1 cellular context compared by ENCODE assay signal in genomic region chr1:33346921-33347649, GRCh38.
TF ChIP-seq lines count a peak whose summit lies in the region.

No MANE protein-coding gene starts in this region.

TF ChIP-seq in K562, 482 proteins besides CTCF, POLR2A, EP300 and RAD21 (continued from another document and continues in another):
- TF ChIP-seq POLR3G (IDR thresholded peaks at IDR 0.05; ENCODE audit: extremely low read depth, insufficient read length, insufficient replicate concordance) = no peak
- TF ChIP-seq NFATC3 (IDR thresholded peaks at IDR 0.05) = no peak
- TF ChIP-seq ZNF444 (CRISPR knock-in tag; IDR thresholded peaks at IDR 0.05) = no peak
- no peak for TF ChIP-seq RFX5 (IDR thresholded peaks at IDR 0.05; ENCODE audit: low read depth, low read length)
- TF ChIP-seq CBFA2T2 (conservative IDR thresholded peaks at IDR 0.05) = no peak
- TF ChIP-seq SUPT5H (IDR thresholded peaks at IDR 0.05) = peak; percentile 40; the same call in 1 of the 2 replicates
- no peak for TF ChIP-seq PHB (CRISPR knock-in tag; IDR thresholded peaks at IDR 0.05)
- peak; percentile 50; the same call in 1 of the 2 replicates for TF ChIP-seq ZBTB40 (IDR thresholded peaks at IDR 0.05)
- TF ChIP-seq ZBTB40 (CRISPR knock-in tag; IDR thresholded peaks at IDR 0.05) = no peak
- TF ChIP-seq FOXK1 (CRISPR knock-in tag; IDR thresholded peaks at IDR 0.05; ENCODE audit: borderline replicate concordance) = no peak
- no peak for TF ChIP-seq PRPF4 (IDR thresholded peaks at IDR 0.05; ENCODE audit: insufficient read depth, low read depth, low read length, poor library complexity, severe bottlenecking)
- TF ChIP-seq ZNF655 (CRISPR knock-in tag; IDR thresholded peaks at IDR 0.05) = no peak
- TF ChIP-seq SREBF1 (IDR thresholded peaks at IDR 0.05; ENCODE audit: borderline replicate concordance, low read depth, low read length) = no peak
- TF ChIP-seq, protein P1, sequence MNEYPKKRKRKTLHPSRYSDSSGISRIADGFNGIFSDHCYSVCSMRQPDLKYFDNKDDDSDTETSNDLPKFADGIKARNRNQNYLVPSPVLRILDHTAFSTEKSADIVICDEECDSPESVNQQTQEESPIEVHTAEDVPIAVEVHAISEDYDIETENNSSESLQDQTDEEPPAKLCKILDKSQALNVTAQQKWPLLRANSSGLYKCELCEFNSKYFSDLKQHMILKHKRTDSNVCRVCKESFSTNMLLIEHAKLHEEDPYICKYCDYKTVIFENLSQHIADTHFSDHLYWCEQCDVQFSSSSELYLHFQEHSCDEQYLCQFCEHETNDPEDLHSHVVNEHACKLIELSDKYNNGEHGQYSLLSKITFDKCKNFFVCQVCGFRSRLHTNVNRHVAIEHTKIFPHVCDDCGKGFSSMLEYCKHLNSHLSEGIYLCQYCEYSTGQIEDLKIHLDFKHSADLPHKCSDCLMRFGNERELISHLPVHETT (CRISPR knock-in tag; conservative IDR thresholded peaks at IDR 0.05 in 1 of 2, IDR thresholded peaks at IDR 0.05 in 1 of 2) = no peak
- no peak for TF ChIP-seq CBFB (CRISPR knock-in tag; IDR thresholded peaks at IDR 0.05)
- TF ChIP-seq GTF2A2 (tag; IDR thresholded peaks at IDR 0.05) = no peak
- peak; percentile 75 for TF ChIP-seq POLR2H (tag; IDR thresholded peaks at IDR 0.05; ENCODE audit: low read depth)
- TF ChIP-seq ZNF274 (IDR thresholded peaks at IDR 0.05; ENCODE audit: borderline replicate concordance, low read depth, low read length) = no peak
- no peak for TF ChIP-seq MGA (IDR thresholded peaks at IDR 0.05)
- no peak for TF ChIP-seq NELFE (IDR thresholded peaks at IDR 0.05; ENCODE audit: insufficient read depth, insufficient read length)
- TF ChIP-seq JUND (IDR thresholded peaks at IDR 0.05; ENCODE audit: borderline replicate concordance, low read depth, low read length) = peak; percentile 42; the same call in 1 of the 2 replicates
- no peak for TF ChIP-seq JUND (tag; IDR thresholded peaks at IDR 0.05; ENCODE audit: borderline replicate concordance, low read depth, low read length)
- TF ChIP-seq FOXM1 (IDR thresholded peaks at IDR 0.05; ENCODE audit: low read depth) = no peak
- TF ChIP-seq FOXM1 (CRISPR knock-in tag; IDR thresholded peaks at IDR 0.05; ENCODE audit: low read depth) = no peak
